In genomic region chr4:48016141-48017107, GRCh38 we compare ENCODE assay signal across 1 cellular context.
TF ChIP-seq lines count a peak whose summit lies in the region.

TSS of gene CNGA1 (minus strand) at chr4:48016681. CDS start at chr4:47952689, 63,992 bp downstream.
TSS of gene NIPAL1 (plus strand) at chr4:48016772. CDS start at chr4:48016840, 68 bp downstream.

TF ChIP-seq in HepG2, 621 proteins besides CTCF, POLR2A, EP300 and RAD21 (continued from another document and continues in another):
- no peak for TF ChIP-seq ZBTB49 (CRISPR knock-in tag; IDR thresholded peaks at IDR 0.05; ENCODE audit: borderline replicate concordance)
- peak; percentile 65; the same call in 1 of the 2 replicates for TF ChIP-seq UBTF (CRISPR knock-in tag; IDR thresholded peaks at IDR 0.05)
- TF ChIP-seq ZNF777 (CRISPR knock-in tag; IDR thresholded peaks at IDR 0.05) = no peak
- TF ChIP-seq SP140L (CRISPR knock-in tag; IDR thresholded peaks at IDR 0.05; ENCODE audit: borderline replicate concordance) = no peak
- peak; percentile 38; the same call in 1 of the 2 replicates for TF ChIP-seq PAX8 (CRISPR knock-in tag; IDR thresholded peaks at IDR 0.05; ENCODE audit: borderline replicate concordance)
- peak; percentile 84 for TF ChIP-seq PATZ1 (CRISPR knock-in tag; IDR thresholded peaks at IDR 0.05)
- peak; percentile 24; the same call in 1 of the 2 replicates for TF ChIP-seq ZBTB7B (CRISPR knock-in tag; IDR thresholded peaks at IDR 0.05)
- TF ChIP-seq HDAC1 (CRISPR knock-in tag; IDR thresholded peaks at IDR 0.05) = peak; percentile 54; the same call in 1 of the 2 replicates
- TF ChIP-seq NFYB (CRISPR knock-in tag; IDR thresholded peaks at IDR 0.05) = peak; percentile 66
- TF ChIP-seq ELF4 (CRISPR knock-in tag; IDR thresholded peaks at IDR 0.05; ENCODE audit: borderline replicate concordance) = peak; percentile 66; the same call in 1 of the 2 replicates
- peak; percentile 41 for TF ChIP-seq DMAP1 (CRISPR knock-in tag; IDR thresholded peaks at IDR 0.05)
- no peak for TF ChIP-seq REL (CRISPR knock-in tag; conservative IDR thresholded peaks at IDR 0.05)
- TF ChIP-seq MAFG (CRISPR knock-in tag; IDR thresholded peaks at IDR 0.05) = no peak
- TF ChIP-seq SP2 (CRISPR knock-in tag; IDR thresholded peaks at IDR 0.05) = peak; percentile 45; the same call in 1 of the 2 replicates
- no peak for TF ChIP-seq BRD4 (CRISPR knock-in tag; IDR thresholded peaks at IDR 0.05)
- TF ChIP-seq ETV5 (CRISPR knock-in tag; IDR thresholded peaks at IDR 0.05; ENCODE audit: borderline replicate concordance) = peak; percentile 68; the same call in 1 of the 2 replicates
- TF ChIP-seq CBX2 (IDR thresholded peaks at IDR 0.05; ENCODE audit: low read depth, low read length) = no peak
- TF ChIP-seq CBX2 (CRISPR knock-in tag; IDR thresholded peaks at IDR 0.05; ENCODE audit: low read depth) = 0 out of 2 replicates have a peak, but pooled peaks have one; percentile 51
- TF ChIP-seq U2AF1 (optimal IDR thresholded peaks at IDR 0.05; ENCODE audit: low read depth, low read length) = no peak
- TF ChIP-seq GATA4 (IDR thresholded peaks at IDR 0.05; ENCODE audit: borderline replicate concordance, low read depth) = no peak
- TF ChIP-seq ZNF547 (CRISPR knock-in tag; IDR thresholded peaks at IDR 0.05) = peak; percentile 51; the same call in 1 of the 2 replicates
- TF ChIP-seq NFE2L2 (IDR thresholded peaks at IDR 0.05; ENCODE audit: low read length) = no peak
- TF ChIP-seq ZSCAN31 (CRISPR knock-in tag; IDR thresholded peaks at IDR 0.05; ENCODE audit: low read depth) = peak; percentile 69
- peak; percentile 69; the same call in 1 of the 2 replicates for TF ChIP-seq CSRNP1 (CRISPR knock-in tag; IDR thresholded peaks at IDR 0.05)
- TF ChIP-seq HNRNPH1 (optimal IDR thresholded peaks at IDR 0.05; ENCODE audit: low read depth, low read length) = no peak
- TF ChIP-seq CREM (IDR thresholded peaks at IDR 0.05) = 0 out of 2 replicates have a peak, but pooled peaks have one; percentile 20
- TF ChIP-seq CREM (CRISPR knock-in tag; IDR thresholded peaks at IDR 0.05) = no peak
- TF ChIP-seq MEF2D (CRISPR knock-in tag; IDR thresholded peaks at IDR 0.05) = 0 out of 2 replicates have a peak, but pooled peaks have one; percentile 23
- 0 out of 2 replicates have a peak, but pooled peaks have one; percentile 23 for TF ChIP-seq MAZ (IDR thresholded peaks at IDR 0.05; ENCODE audit: borderline replicate concordance, low read depth, low read length)
- TF ChIP-seq MAZ (CRISPR knock-in tag; IDR thresholded peaks at IDR 0.05; ENCODE audit: low read depth) = peak; percentile 69
- peak; percentile 81; the same call in 1 of the 2 replicates for TF ChIP-seq STAT6 (CRISPR knock-in tag; IDR thresholded peaks at IDR 0.05; ENCODE audit: borderline replicate concordance)
- no peak; the same call in 1 of the 2 replicates for TF ChIP-seq IKZF5 (CRISPR knock-in tag; IDR thresholded peaks at IDR 0.05)
- TF ChIP-seq ZNF564 (CRISPR knock-in tag; IDR thresholded peaks at IDR 0.05) = peak; percentile 81; the same call in 1 of the 2 replicates
- TF ChIP-seq IRF2 (CRISPR knock-in tag; IDR thresholded peaks at IDR 0.05) = 0 out of 2 replicates have a peak, but pooled peaks have one; percentile 32
- peak; percentile 18; the same call in 1 of the 2 replicates for TF ChIP-seq THAP9 (CRISPR knock-in tag; IDR thresholded peaks at IDR 0.05; ENCODE audit: borderline replicate concordance)
- TF ChIP-seq MIXL1 (CRISPR knock-in tag; IDR thresholded peaks at IDR 0.05) = no peak
- peak; percentile 78; the same call in 1 of the 2 replicates for TF ChIP-seq ZNF709 (CRISPR knock-in tag; IDR thresholded peaks at IDR 0.05)
- TF ChIP-seq ZNF512B (CRISPR knock-in tag; IDR thresholded peaks at IDR 0.05; ENCODE audit: borderline replicate concordance) = peak; percentile 66; the same call in 1 of the 2 replicates
- no peak for TF ChIP-seq ZNF224 (CRISPR knock-in tag; IDR thresholded peaks at IDR 0.05)
- TF ChIP-seq THYN1 (CRISPR knock-in tag; IDR thresholded peaks at IDR 0.05; ENCODE audit: borderline replicate concordance, low read depth) = 0 out of 2 replicates have a peak, but pooled peaks have one; percentile 34
